In genomic region chr14:26870722-26871121, GRCh38 we compare ENCODE assay signal across 19 cellular contexts.
DNase-seq lines count a peak whose midpoint lies in the region; ATAC-seq and TF ChIP-seq lines count a peak whose summit lies in the region.
"Had no signal": no experiment of that assay in that cellular context is flagged by ENCODE, and none has a peak within 500 bp of the region (broad histone marks: within the 10 kb centered on the region; RNA-seq: fewer than 3 reads in every experiment).

No MANE protein-coding gene starts in this region.

- H3K9me3 ChIP-seq in muscle layer of colon (ENCODE audit: low read length), result no peaks in the 10 kb centered on the region
- no peaks in the 10 kb centered on the region for H3K9me3 ChIP-seq in uterus
- H3K9me3 ChIP-seq: breast epithelium, ovary, SJSA1 had no signal

- no peaks in the 10 kb centered on the region for H3K4me1 Mint-ChIP-seq in activated CD4-positive, alpha-beta T cell treated with anti-CD3 and anti-CD28 coated beads for 36 hours
- H3K4me1 Mint-ChIP-seq: CD4-positive, alpha-beta memory T cell had no signal

- no peaks in the 10 kb centered on the region for H3K27me3 Mint-ChIP-seq in activated CD4-positive, alpha-beta T cell treated with anti-CD3 and anti-CD28 coated beads for 36 hours
- H3K27me3 Mint-ChIP-seq: CD4-positive, alpha-beta memory T cell had no signal

- no peaks in the 10 kb centered on the region for H3K27me3 ChIP-seq in muscle layer of colon (ENCODE audit: control insufficient read depth in 1 of 2, insufficient read depth in 2 of 2, low read length in 2 of 2)
- H3K27me3 ChIP-seq in uterus, result no peaks in the 10 kb centered on the region
- H3K27me3 ChIP-seq: breast epithelium, ovary, SJSA1 had no signal

- H3K4me3 ChIP-seq in muscle layer of colon (ENCODE audit: low read depth in 1 of 2, low read length in 2 of 2), result no peak overlapping the region
- no peak overlapping the region for H3K4me3 ChIP-seq in uterus
- H3K4me3 ChIP-seq: breast epithelium, ovary, SJSA1 had no signal

- POLR2A ChIA-PET in activated CD4-positive, alpha-beta T cell treated with anti-CD3 and anti-CD28 coated beads for 36 hours (lab: Charles Lee), result no interaction called here

- TF ChIP-seq CTCF in uterus (IDR thresholded peaks at IDR 0.05), result no peak

- H3K9ac ChIP-seq in muscle layer of colon (ENCODE audit: low read length), result no peak overlapping the region
- H3K9ac ChIP-seq: KMS-11 had no signal

- no peaks in the 10 kb centered on the region for H3K36me3 Mint-ChIP-seq in activated CD4-positive, alpha-beta T cell treated with anti-CD3 and anti-CD28 coated beads for 36 hours (ENCODE audit: low read depth)
- H3K36me3 Mint-ChIP-seq: CD4-positive, alpha-beta memory T cell had no signal

- CTCF ChIA-PET in activated CD4-positive, alpha-beta T cell treated with anti-CD3 and anti-CD28 coated beads for 36 hours (lab: Charles Lee), result no interaction called here

- no peaks in the 10 kb centered on the region for H3K36me3 ChIP-seq in muscle layer of colon (ENCODE audit: insufficient read depth, low read length)
- no peaks in the 10 kb centered on the region for H3K36me3 ChIP-seq in uterus
- H3K36me3 ChIP-seq: breast epithelium, ovary, SJSA1 had no signal

- intact Hi-C loops in uterus (cut with DNase I; ENCODE audit: low total_unique reads), result no loop called here
- intact Hi-C loops in activated CD4-positive, alpha-beta T cell treated with anti-CD3 and anti-CD28 coated beads for 36 hours (cut with DNase I, micrococcal nuclease), result no loop called here

- ATAC-seq in GM21576 (IDR thresholded peaks at IDR 0.05; ENCODE audit: unreplicated experiment), result no peak
- ATAC-seq in activated CD4-positive, alpha-beta T cell treated with anti-CD3 and anti-CD28 coated beads for 36 hours, result no peak
- ATAC-seq: activated T-cell treated with anti-CD3 and anti-CD28 coated beads, Interleukin-2, amount 50 U/mL, for 4 hours had no signal

- peak; percentile 53 to 62 for DNase-seq in SHP77 (lab: John Stamatoyannopoulos, UW)
- DNase-seq in SHP77 treated with DMSO at 0.1 percent for 48 hours (lab: John Stamatoyannopoulos, UW), result no peak
- DNase-seq in caudate nucleus (lab: John Stamatoyannopoulos, UW), result peak in 1 of 61 donors; percentile 80
- no peak for DNase-seq in uterus
- no peak for DNase-seq in activated CD4-positive, alpha-beta T cell treated with anti-CD3 and anti-CD28 coated beads for 36 hours
- no peak for DNase-seq in KG1 (lab: John Stamatoyannopoulos, UW)
- DNase-seq: activated naive CD4-positive, alpha-beta T cell treated with anti-CD3 and anti-CD28 coated beads for 36 hours; activated T-cell treated with anti-CD3 and anti-CD28 coated beads, Interleukin-2, amount 50 U/mL, for 4 hours; AML-193; CD4-positive, alpha-beta memory T cell; GDM1; mammary epithelial cell; NCI-H187 treated with DMSO at 0.1 percent for 48 hours; ovary had no signal

- peaks cover 9% of the 10 kb centered on the region for H3K9me3 Mint-ChIP-seq in activated CD4-positive, alpha-beta T cell treated with anti-CD3 and anti-CD28 coated beads for 36 hours (ENCODE audit: low read depth)

- H3K27ac Mint-ChIP-seq in activated CD4-positive, alpha-beta T cell treated with anti-CD3 and anti-CD28 coated beads for 36 hours, result no peak overlapping the region
- H3K27ac Mint-ChIP-seq: activated naive CD4-positive, alpha-beta T cell treated with anti-CD3 and anti-CD28 coated beads for 36 hours; CD4-positive, alpha-beta memory T cell had no signal

- H3K4me1 ChIP-seq in muscle layer of colon (ENCODE audit: insufficient read depth, low read length), result peaks cover 27% of the 10 kb centered on the region
- peaks cover 3 to 9% of the 10 kb centered on the region in 2 donors for H3K4me1 ChIP-seq in uterus
- H3K4me1 ChIP-seq: breast epithelium, SJSA1 had no signal

- TF ChIP-seq POLR2A in uterus (IDR thresholded peaks at IDR 0.05), result no peak

- H3K4me3 Mint-ChIP-seq in activated CD4-positive, alpha-beta T cell treated with anti-CD3 and anti-CD28 coated beads for 36 hours, result no peak overlapping the region
- H3K4me3 Mint-ChIP-seq: activated naive CD4-positive, alpha-beta T cell treated with anti-CD3 and anti-CD28 coated beads for 36 hours; activated T-cell treated with anti-CD3 and anti-CD28 coated beads, Interleukin-2, amount 50 U/mL, for 4 hours; CD4-positive, alpha-beta memory T cell had no signal

- peak overlapping the region; percentile 15 for H3K27ac ChIP-seq in caudate nucleus (ENCODE audit: low read depth, low read length)
- H3K27ac ChIP-seq in muscle layer of colon (ENCODE audit: low read depth, low read length), result peak overlapping the region; percentile 12
- peak overlapping the region; percentile 3 to 18 for H3K27ac ChIP-seq in uterus
- H3K27ac ChIP-seq: KMS-11, ovary, SJSA1 had no signal

Comparison
In these comparisons a context has a peak if more than half of its experiments do, and no peak if none do; other contexts are left out.
1. DNase-seq: peak in SHP77 (2 of 2); none in SHP77 treated with DMSO at 0.1 percent for 48 hours (single experiment), uterus (0 of 2), activated CD4-positive, alpha-beta T cell treated with anti-CD3 and anti-CD28 coated beads for 36 hours (single experiment) and KG1 (single experiment).
2. Peak in every context shown above with its lines, with median percentiles within 50 percentile points of each other: H3K27ac ChIP-seq.